Comparison of ENCODE assay signal across 12 cellular contexts in genomic region chr14:99566390-99567354, GRCh38. TPM values are rescaled to one million over a fixed set of nuclear protein-coding genes. Genes with fewer than 3 reads are reported as not detected.
A peak's percentile ranks its signal among the peaks of the same experiment; 100 is the strongest.
DNase-seq lines count a peak whose midpoint lies in the region; ATAC-seq, FAIRE-seq and TF ChIP-seq lines count a peak whose summit lies in the region.
"Had no signal": no experiment of that assay in that cellular context is flagged by ENCODE, and none has a peak within 500 bp of the region (broad histone marks: within the 10 kb centered on the region; RNA-seq: fewer than 3 reads in every experiment).

No MANE protein-coding gene starts in this region.

- H4K20me1 ChIP-seq in HCT116 (ENCODE audit: insufficient read depth): no peaks in the 10 kb centered on the region
- H4K20me1 ChIP-seq in K562 (replicated peaks; ENCODE audit: control insufficient read depth, insufficient read depth, low read length): peaks cover 52% of the 10 kb centered on the region

- FAIRE-seq in K562 (lab: Jason Lieb, UNC): peak; percentile 26
- FAIRE-seq: H54 had no signal

- no peaks in the 10 kb centered on the region for H3K36me3 ChIP-seq in HCT116 (ENCODE audit: control insufficient read depth in 1 of 2, insufficient read depth in 2 of 2, low read length in 2 of 2)
- no peaks in the 10 kb centered on the region for H3K36me3 ChIP-seq in K562 (ENCODE audit: control insufficient read depth, insufficient read depth, low read length)
- H3K36me3 ChIP-seq in right lobe of liver: no peaks in the 10 kb centered on the region
- H3K36me3 ChIP-seq in stomach smooth muscle (ENCODE audit: control insufficient read depth in 2 of 2, insufficient read depth in 2 of 2, low read length in 2 of 2): no peaks in the 10 kb centered on the region

- TF ChIP-seq RAD21 in HCT116 (IDR thresholded peaks at IDR 0.05; ENCODE audit: low read depth) (no peak), K562 (CRISPR knock-in tag; conservative IDR thresholded peaks at IDR 0.05 in 1 of 2, IDR thresholded peaks at IDR 0.05 in 1 of 2) (no peak)

- DNase-seq in HCT116 (ENCODE audit: low read depth, low spot score) (no peak), K562 (ENCODE audit: extremely low read depth in 1 of 4, low spot score in 3 of 4) (peak in 1 of 4 experiments; percentile 31), right lobe of liver (peak in 2 of 3 donors; percentile 38 to 76), coronary artery (ENCODE audit: low spot score) (no peak), NCI-H1694 (lab: John Stamatoyannopoulos, UW) (no peak), NCI-H226 (no peak)
- DNase-seq: activated naive CD8-positive, alpha-beta T cell treated with anti-CD3 and anti-CD28 coated beads, Interleukin-2, amount 50 U/mL, for 24 hours; activated T-cell treated with anti-CD3 and anti-CD28 coated beads, Interleukin-2, amount 50 U/mL, for 4 hours; foreskin melanocyte; NCI-H187 treated with DMSO at 0.1 percent for 48 hours had no signal

- TF ChIP-seq POLR2A in HCT116 (IDR thresholded peaks at IDR 0.05; ENCODE audit: borderline replicate concordance, extremely low read depth, insufficient read depth, insufficient read length) (no peak), K562 (conservative IDR thresholded peaks at IDR 0.05) (no peak), right lobe of liver (IDR thresholded peaks at IDR 0.05) (no peak)

- POLR2A ChIA-PET in HCT116 (lab: Charles Lee): no interaction called here
- POLR2A ChIA-PET in K562 (lab: Yijun Ruan, JAX): interaction anchor here (1.1 kb wide), 1 partner anchor 35 kb away, joined by 3 read pairs; no protein-coding TSS in a partner anchor

- H2AFZ ChIP-seq in HCT116 (ENCODE audit: low read depth, low read length, poor library complexity, severe bottlenecking): no peak overlapping the region
- H2AFZ ChIP-seq in K562 (ENCODE audit: low read depth, low read length): no peak overlapping the region

- ATAC-seq in HCT116 (no peak), K562 (no peak), right lobe of liver (peak in 3 of 4 donors; percentile 0 to 10 (median 2))
- ATAC-seq: activated T-cell treated with anti-CD3 and anti-CD28 coated beads, Interleukin-2, amount 50 U/mL, for 4 hours had no signal

- H3K79me2 ChIP-seq in HCT116 (ENCODE audit: insufficient read depth, low read length) (peaks cover 40% of the 10 kb centered on the region), K562 (ENCODE audit: control insufficient read depth, insufficient read depth, low read length) (0 out of 3 replicates have a peak, but pooled peaks cover 7% of the 10 kb centered on the region)

- 57% methylated on average over 16 of the region's 20 CpGs for WGBS in K562 (ENCODE audit: insufficient coverage, low coverage, missing lambda C conversion rate)
- 89% methylated on average over 3 of the region's 20 CpGs for WGBS in right lobe of liver (ENCODE audit: insufficient coverage, low coverage, low lambda C conversion rate, missing lambda C conversion rate)

- intact Hi-C loops in HCT116 (cut with micrococcal nuclease) (no loop called here), K562 (cut with micrococcal nuclease) (no loop called here), right lobe of liver (cut with DNase I) (no loop called here)

- RAD21 ChIA-PET in HCT116 (lab: Charles Lee; ENCODE audit: low non-redundant PET in 1 of 2, low total read pairs in 2 of 2, uncharacterized antibody in 2 of 2, unreplicated experiment in 2 of 2): no interaction called here

- H3K27me3 ChIP-seq in HCT116 (ENCODE audit: insufficient read depth, low read length): no peaks in the 10 kb centered on the region
- H3K27me3 ChIP-seq in K562 (ENCODE audit: control insufficient read depth in 2 of 2, insufficient read depth in 2 of 2, low read length in 2 of 2): no peaks in the 10 kb centered on the region
- no peaks in the 10 kb centered on the region for H3K27me3 ChIP-seq in right lobe of liver
- no peaks in the 10 kb centered on the region for H3K27me3 ChIP-seq in stomach smooth muscle (ENCODE audit: control insufficient read depth in 1 of 2, insufficient read depth in 2 of 2, low read length in 2 of 2)

- H3K9me1 ChIP-seq in K562 (ENCODE audit: control insufficient read depth, insufficient read depth, low read length): peaks cover 2% of the 10 kb centered on the region

- H3K4me3 ChIP-seq in HCT116 (replicated peaks in 1 of 2; ENCODE audit: low read depth in 1 of 2, low read length in 2 of 2) (no peak overlapping the region), K562 (no peak overlapping the region), right lobe of liver (no peak overlapping the region), stomach smooth muscle (ENCODE audit: low read length in 2 of 2) (peak overlapping the region in 1 of 2 donors; percentile 54), coronary artery (no peak overlapping the region)

- TF ChIP-seq CTCF in HCT116 (IDR thresholded peaks at IDR 0.05 in 2 of 3, conservative IDR thresholded peaks at IDR 0.05 in 1 of 3; ENCODE audit: borderline replicate concordance in 1 of 3, insufficient read depth in 1 of 3, low read depth in 2 of 3, low read length in 2 of 3) (no peak), K562 (IDR thresholded peaks at IDR 0.05 in 2 of 3, conservative IDR thresholded peaks at IDR 0.05 in 1 of 3; ENCODE audit: insufficient read depth in 2 of 3, low read depth in 1 of 3, low read length in 3 of 3) (no peak), right lobe of liver (IDR thresholded peaks at IDR 0.05) (no peak), coronary artery (IDR thresholded peaks at IDR 0.05) (no peak)

- H3K9me3 ChIP-seq in HCT116 (ENCODE audit: control insufficient read depth in 1 of 2, insufficient read depth in 1 of 2, low read depth in 1 of 2, low read length in 2 of 2) (no peaks in the 10 kb centered on the region), K562 (replicated peaks; ENCODE audit: control insufficient read depth, insufficient read depth, low read depth, low read length) (no peaks in the 10 kb centered on the region), right lobe of liver (no peaks in the 10 kb centered on the region), stomach smooth muscle (ENCODE audit: control insufficient read depth in 2 of 2, low read length in 2 of 2) (no peaks in the 10 kb centered on the region)

- in situ Hi-C loops in K562 (cut with MboI): no loop called here

- no peak for TF ChIP-seq EP300 in K562 (IDR thresholded peaks at IDR 0.05; ENCODE audit: low read length)

- CTCF ChIA-PET in HCT116 (lab: Charles Lee): no interaction called here
- CTCF ChIA-PET in K562 (lab: Yijun Ruan, JAX; ENCODE audit: low intra/inter-chr PET ratio): no interaction called here

- BruUV-seq in HCT116 (replicated peaks; lab: Mats Ljungman, UMichigan) (no TSS peak), K562 (replicated peaks; lab: Mats Ljungman, UMichigan) (no TSS peak)

- H3K4me2 ChIP-seq in HCT116 (ENCODE audit: low read length) (peak overlapping the region; percentile 17), K562 (ENCODE audit: insufficient read depth, low read length) (no peak overlapping the region)

- H3K9me2 ChIP-seq in HCT116 (ENCODE audit: insufficient read depth): no peaks in the 10 kb centered on the region

- no peak overlapping the region for H3K9ac ChIP-seq in HCT116 (ENCODE audit: low read length)
- no peak overlapping the region for H3K9ac ChIP-seq in K562 (ENCODE audit: insufficient read depth in 1 of 2, low read depth in 2 of 2, low read length in 2 of 2)
- H3K9ac ChIP-seq in stomach smooth muscle (ENCODE audit: low read length in 2 of 2): peak overlapping the region in 1 of 2 donors; percentile 13

- H3K27ac ChIP-seq in HCT116 (ENCODE audit: low read depth, low read length): no peak overlapping the region
- H3K27ac ChIP-seq in K562 (ENCODE audit: extremely low read depth, low read depth, low read length): no peak overlapping the region
- peak overlapping the region; percentile 19 to 93 (median 68) for H3K27ac ChIP-seq in right lobe of liver
- H3K27ac ChIP-seq in stomach smooth muscle (ENCODE audit: low read length): peak overlapping the region; percentile 94
- no peak overlapping the region for H3K27ac ChIP-seq in coronary artery

- peaks cover 42 to 48% of the 10 kb centered on the region in 2 experiments for H3K4me1 ChIP-seq in HCT116 (ENCODE audit: control insufficient read depth in 1 of 2, insufficient read depth in 2 of 2, low read length in 2 of 2)
- H3K4me1 ChIP-seq in K562 (replicated peaks in 1 of 2; ENCODE audit: control insufficient read depth in 2 of 2, insufficient read depth in 2 of 2, low read length in 2 of 2): peaks cover 10 to 65% of the 10 kb centered on the region in 2 experiments; a peak in 4 of 5 replicates
- peaks cover 0 to 94% (median 44%) of the 10 kb centered on the region in 4 donors for H3K4me1 ChIP-seq in right lobe of liver
- H3K4me1 ChIP-seq in stomach smooth muscle (ENCODE audit: control insufficient read depth, insufficient read depth, low read length): peaks cover 99% of the 10 kb centered on the region

TF ChIP-seq in HCT116, 20 proteins besides CTCF, POLR2A, EP300 and RAD21 (continues in another document):
- TF ChIP-seq YY1 (IDR thresholded peaks at IDR 0.05; ENCODE audit: extremely low read depth, insufficient replicate concordance, low read depth, low read length): no peak
- no peak for TF ChIP-seq SIN3A (IDR thresholded peaks at IDR 0.05; ENCODE audit: low read depth)
- TF ChIP-seq CEBPB (IDR thresholded peaks at IDR 0.05; ENCODE audit: low read depth): no peak

TF ChIP-seq in K562, 482 proteins besides CTCF, POLR2A, EP300 and RAD21 (continues in another document):
- TF ChIP-seq TCF3 (CRISPR knock-in tag; IDR thresholded peaks at IDR 0.05) (0 out of 2 replicates have a peak, but pooled peaks have one; percentile 16), HOXB6 (CRISPR knock-in tag; IDR thresholded peaks at IDR 0.05; ENCODE audit: borderline replicate concordance) (no peak)

RNA-seq across cellular contexts. Expression of gene CCDC85C, which starts 37.3 kb away (rescaled TPM):
- total RNA-seq in HCT116 (2021; ENCODE audit: unreplicated experiment): 42.3 TPM
- polyA plus RNA-seq in HCT116 (2012): 32.0 and 36.2 TPM in 2 replicates
- 5.9 and 10.4 TPM in 2 replicates for total RNA-seq in K562 (2011; cell fraction: chromatin; rRNA removed; ENCODE audit: low replicate concordance)
- total RNA-seq in K562 (2011; cell fraction: nucleolus; rRNA removed): 5.2 and 5.5 TPM in 2 replicates
- 5.1 and 5.3 TPM in 2 replicates for total RNA-seq in K562 (2011; cell fraction: nucleoplasm; rRNA removed)
- 6.3 and 13.5 TPM in 2 replicates for total RNA-seq in K562 (2014; rRNA removed)
- total RNA-seq in K562 (2014; rRNA removed; fragmentation: Illumina TruSeq; extraction: Trizol): 3.7 and 5.2 TPM in 2 replicates
- 7.0 and 7.2 TPM in 2 replicates for total RNA-seq in K562 (2015; rRNA removed; fragmentation: Illumina TruSeq; extraction: Trizol)
- total RNA-seq in K562 (2021): 22.0 and 22.7 TPM in 2 replicates
- 4.2 and 5.4 TPM in 2 replicates for polyA plus RNA-seq in K562 (2011; rRNA removed)
- polyA plus RNA-seq in K562 (2011; cell fraction: cytosol; rRNA removed): 4.8 and 12.5 TPM in 2 replicates
- 5.2 and 10.5 TPM in 2 replicates for polyA plus RNA-seq in K562 (2011; cell fraction: nucleus; rRNA removed)
- polyA plus RNA-seq in K562 (2012): 7.1 and 9.7 TPM in 2 replicates
- polyA plus RNA-seq in K562 (2014; fragmentation: Illumina TruSeq; extraction: Trizol): 6.8 and 12.3 TPM in 2 replicates
- polyA plus RNA-seq in K562 (2014; fragmentation: Nextera tagmentation; extraction: Ambion mirVana): under 1 TPM; 0.18 to 0.27 TPM
- 7.2 and 9.7 TPM in 2 replicates for polyA plus RNA-seq in K562 (2014; rRNA removed)
- polyA minus RNA-seq in K562 (2011; rRNA and poly(A)+ RNA removed): 4.5 and 5.3 TPM in 2 replicates
- 13.7 TPM in 2 replicates for polyA minus RNA-seq in K562 (2011; cell fraction: cytosol; rRNA and poly(A)+ RNA removed)
- polyA minus RNA-seq in K562 (2011; cell fraction: nucleus; rRNA and poly(A)+ RNA removed): 1.8 and 3.0 TPM in 2 replicates
- total RNA-seq in right lobe of liver: 10 to 100 TPM; 13.6 to 32.8 (median 21.8) TPM

Comparison
In these comparisons a context has a peak if more than half of its experiments do, and no peak if none do; other contexts are left out.
1. ATAC-seq: peak in right lobe of liver (3 of 4); none in HCT116 (single experiment) and K562 (single experiment).
2. DNase-seq: peak in right lobe of liver (2 of 3); none in HCT116 (single experiment), coronary artery (single experiment), NCI-H1694 (single experiment) and NCI-H226 (single experiment).
3. H3K27ac ChIP-seq: peak in right lobe of liver (3 of 3) and stomach smooth muscle (single experiment); none in HCT116 (single experiment), K562 (single experiment) and coronary artery (0 of 2).